Comparison of ENCODE assay signal across 14 cellular contexts in the genomic region with DNA sequence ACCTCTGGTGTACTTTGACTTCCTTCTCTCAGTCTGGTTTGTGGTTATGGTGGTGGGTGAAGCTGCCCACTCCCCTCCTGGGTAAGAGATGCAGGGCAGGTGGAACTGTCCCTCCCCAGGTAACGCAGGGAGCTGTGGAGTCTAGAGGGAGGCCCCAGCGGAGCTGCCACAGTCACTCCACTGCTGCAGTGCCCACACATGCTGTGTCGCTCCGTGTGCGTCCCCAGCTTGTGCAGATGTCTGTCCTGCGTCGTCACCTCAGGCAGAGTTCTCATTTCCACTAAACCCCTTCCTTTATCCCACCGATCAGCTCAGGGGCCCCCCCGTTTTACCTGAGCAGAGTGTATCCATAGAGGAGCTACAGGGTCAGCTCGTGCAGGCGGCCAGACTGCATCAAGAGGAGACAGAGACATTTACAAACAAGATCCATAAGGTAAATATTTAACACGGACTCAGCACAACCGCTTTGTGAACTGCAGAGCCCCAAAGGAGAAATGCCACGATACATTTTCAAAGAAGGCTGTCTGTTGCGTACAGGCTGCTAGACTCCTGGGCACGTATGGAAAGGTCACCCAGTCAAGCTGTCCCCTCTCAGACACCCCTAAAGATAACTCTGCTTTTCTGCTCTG.
"Had no signal": no experiment of that assay in that cellular context is flagged by ENCODE, and none has a peak within 500 bp of the region (broad histone marks: within the 10 kb centered on the region; RNA-seq: fewer than 3 reads in every experiment).

No MANE protein-coding gene starts in this region.

- H3K4me3 ChIP-seq: lung, stomach, thyroid gland, vagina had no signal

- H3K9me3 ChIP-seq: stomach, thyroid gland, vagina had no signal

- H3K27me3 ChIP-seq: brain microvascular endothelial cell, stomach, thyroid gland, vagina had no signal

- H3K9me3 Mint-ChIP-seq: activated naive CD8-positive, alpha-beta T cell treated with anti-CD3 and anti-CD28 coated beads for 36 hours; immature natural killer cell; naive thymus-derived CD8-positive, alpha-beta T cell had no signal

- DNase-seq: activated CD4-positive, alpha-beta T cell treated with anti-CD3 and anti-CD28 coated beads, Interleukin-2, amount 50 U/mL, for 4 hours; activated gamma-delta T cell; activated naive CD8-positive, alpha-beta T cell treated with anti-CD3 and anti-CD28 coated beads for 36 hours; activated T-cell treated with anti-CD3 and anti-CD28 coated beads, Interleukin-2, amount 50 U/mL, for 48 hours; brain microvascular endothelial cell; immature natural killer cell; left cardiac atrium; naive thymus-derived CD8-positive, alpha-beta T cell; stimulated activated CD4-positive, alpha-beta T cell treated with anti-CD3 and anti-CD28 coated beads, Interleukin-4, amount 100 ng/mL, for 4 hours; stomach; T-helper 2 cell; thyroid gland had no signal

- H3K36me3 ChIP-seq: thyroid gland, vagina had no signal

- H3K36me3 Mint-ChIP-seq: activated naive CD8-positive, alpha-beta T cell treated with anti-CD3 and anti-CD28 coated beads for 36 hours; immature natural killer cell; naive thymus-derived CD8-positive, alpha-beta T cell had no signal

- ATAC-seq: left cardiac atrium; naive thymus-derived CD8-positive, alpha-beta T cell had no signal

- H3K27me3 Mint-ChIP-seq: activated naive CD8-positive, alpha-beta T cell treated with anti-CD3 and anti-CD28 coated beads for 36 hours had no signal

- H3K4me1 Mint-ChIP-seq: immature natural killer cell had no signal

- H3K4me3 Mint-ChIP-seq: activated naive CD8-positive, alpha-beta T cell treated with anti-CD3 and anti-CD28 coated beads for 36 hours; immature natural killer cell; naive thymus-derived CD8-positive, alpha-beta T cell had no signal

- H3K27ac ChIP-seq: brain microvascular endothelial cell, thyroid gland, vagina had no signal

- H3K27ac Mint-ChIP-seq: activated naive CD8-positive, alpha-beta T cell treated with anti-CD3 and anti-CD28 coated beads for 36 hours; immature natural killer cell had no signal
